In the genomic region with DNA sequence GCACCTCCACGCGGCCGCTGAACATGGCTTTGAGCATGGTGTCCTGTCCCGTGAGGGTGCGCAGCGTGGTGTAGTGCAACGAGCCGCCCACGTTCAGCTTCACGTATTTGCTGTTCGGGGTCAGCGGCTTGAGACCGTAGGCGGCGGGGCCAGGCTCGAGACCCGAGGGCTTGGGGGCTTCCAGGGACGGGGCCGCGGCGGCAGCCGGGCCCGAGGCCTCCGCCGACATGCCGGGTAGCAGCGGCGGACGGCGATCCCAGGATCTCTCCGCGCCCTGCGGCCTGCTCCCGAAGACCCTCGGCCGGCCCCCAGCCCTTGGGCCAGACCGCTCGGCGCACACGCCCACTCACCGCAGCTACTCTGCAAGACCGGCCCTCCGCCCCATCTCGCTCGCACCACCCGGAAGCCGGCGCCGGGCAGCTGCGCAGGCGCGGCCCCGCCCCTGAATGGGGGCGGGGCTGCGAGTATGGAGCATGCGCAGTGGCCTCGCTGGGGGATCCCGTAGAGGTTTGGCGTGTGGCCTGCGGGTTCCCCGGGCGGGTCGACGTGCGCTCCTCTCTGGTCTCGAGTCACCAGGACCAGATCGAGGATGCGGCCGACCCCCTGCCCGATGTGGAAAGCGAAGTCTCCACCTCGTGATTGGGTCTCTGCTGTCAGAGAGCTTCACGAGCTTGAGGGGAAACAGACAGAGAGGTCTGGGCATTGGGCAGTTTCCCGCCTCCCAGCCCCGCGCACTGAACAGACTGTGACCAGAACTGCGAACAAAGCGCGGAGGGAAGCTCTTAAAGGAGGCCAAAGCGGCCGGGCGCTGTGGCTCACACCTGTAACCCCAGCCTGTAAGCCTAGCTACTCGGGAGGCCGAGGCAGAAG, we compare ENCODE assay signal across 8 cellular contexts. TPM values are rescaled to one million over a fixed set of nuclear protein-coding genes. Genes with fewer than 3 reads are reported as not detected.
DNase-seq lines count a peak whose midpoint lies in the region; TF ChIP-seq lines count a peak whose summit lies in the region.

Gene KCTD13, minus strand, starts transcription at position 422 of the 870 bp plus-strand sequence. Its CDS starts 193 bp downstream, at position 229.

- TF ChIP-seq CTCF in foreskin fibroblast (IDR thresholded peaks at IDR 0.05; ENCODE audit: low read depth, low read length), result no peak
- TF ChIP-seq CTCF in neural crest cell (conservative IDR thresholded peaks at IDR 0.05), result no peak

- DNase-seq in EL (peak; percentile 84), H4 (ENCODE audit: low spot score) (peak; percentile 53), LoVo (ENCODE audit: low spot score) (peak; percentile 84), SIG-M5 (lab: John Stamatoyannopoulos, UW) (peak; percentile 14), activated gamma-delta T cell (lab: John Stamatoyannopoulos, UW) (peak; percentile 80), foreskin fibroblast (peak; percentile 70 to 91), neural crest cell (ENCODE audit: low read depth, low spot score) (peak; percentile 95), stromal cell of bone marrow (ENCODE audit: low read depth) (peak; percentile 47)

- no peaks in the 10 kb centered on the region for H3K9me3 Mint-ChIP-seq in neural crest cell

- H3K27ac Mint-ChIP-seq in neural crest cell (ENCODE audit: unreplicated experiment), result peak within 1 kb of the TSS; percentile 100

- H3K36me3 Mint-ChIP-seq in neural crest cell (ENCODE audit: low read depth), result no peaks in the 10 kb centered on the region

- H3K4me3 ChIP-seq in foreskin fibroblast (ENCODE audit: low read depth in 1 of 2, low read length in 2 of 2), result peak within 1 kb of the TSS; percentile 79 to 85

- H3K4me3 Mint-ChIP-seq in neural crest cell, result peak within 1 kb of the TSS; percentile 97

- H3K27me3 Mint-ChIP-seq in neural crest cell (ENCODE audit: low read depth), result no peaks in the 10 kb centered on the region

- H3K4me1 Mint-ChIP-seq in neural crest cell, result peaks cover 31% of the 10 kb centered on the region

RNA-seq across cellular contexts. Expression of gene KCTD13, which starts in this region (rescaled TPM):
- total RNA-seq in H4 (2014; rRNA removed; shearing (Covaris generic)), result 3.3 and 7.4 TPM in 2 replicates
- total RNA-seq in neural crest cell, result 24.3 and 25.2 TPM in 2 replicates

Comparison
In these comparisons a context has a peak if more than half of its experiments do, and no peak if none do; other contexts are left out.
1. Peak in every context shown above with its lines: DNase-seq and H3K4me3 ChIP-seq.
2. DNase-seq: peak in every context shown above with its lines; median percentile 95 in neural crest cell; 84 in EL; 84 in LoVo; 80 in foreskin fibroblast; 80 in activated gamma-delta T cell; 53 in H4; 47 in stromal cell of bone marrow; 14 in SIG-M5.